ENCODE assay signal across 18 cellular contexts in genomic region chr2:59237311-59237710, GRCh38.
DNase-seq lines count a peak whose midpoint lies in the region; ATAC-seq and TF ChIP-seq lines count a peak whose summit lies in the region.
"Had no signal": no experiment of that assay in that cellular context is flagged by ENCODE, and none has a peak within 500 bp of the region (broad histone marks: within the 10 kb centered on the region; RNA-seq: fewer than 3 reads in every experiment).

No MANE protein-coding gene starts in this region.

- no peaks in the 10 kb centered on the region for H3K27me3 ChIP-seq in Caco-2 (replicated peaks; ENCODE audit: control insufficient read depth, insufficient read depth, low read length)

- peaks cover 4% of the 10 kb centered on the region for H3K27me3 Mint-ChIP-seq in Caco-2 (ENCODE audit: insufficient read depth, unreplicated experiment)

- BruUV-seq in Caco-2 (replicated peaks; lab: Mats Ljungman, UMichigan) = no TSS peak

- no peaks in the 10 kb centered on the region for H3K36me3 Mint-ChIP-seq in Caco-2 (ENCODE audit: insufficient read depth, unreplicated experiment)
- H3K36me3 Mint-ChIP-seq: CD14-positive monocyte had no signal

- H3K9me3 ChIP-seq in Caco-2 = no peaks in the 10 kb centered on the region
- H3K9me3 ChIP-seq: SJCRH30 had no signal

- no peak overlapping the region for H3K27ac Mint-ChIP-seq in Caco-2 (ENCODE audit: unreplicated experiment)
- H3K27ac Mint-ChIP-seq: CD14-positive monocyte had no signal

- POLR2A ChIA-PET in Caco-2 (lab: Charles Lee) = no interaction called here

- ATAC-seq in HG02623 (IDR thresholded peaks at IDR 0.05; ENCODE audit: unreplicated experiment) = no peak

- TF ChIP-seq CTCF in NB4 (IDR thresholded peaks at IDR 0.05; ENCODE audit: low read depth, low read length) = no peak
- no peak for TF ChIP-seq CTCF in Caco-2 (IDR thresholded peaks at IDR 0.05; ENCODE audit: insufficient read depth in 1 of 2, low read depth in 1 of 2, low read length in 1 of 2, severe bottlenecking in 1 of 2, unreplicated experiment in 1 of 2)

- no peak overlapping the region for H3K4me3 Mint-ChIP-seq in Caco-2 (ENCODE audit: unreplicated experiment)
- H3K4me3 Mint-ChIP-seq: CD14-positive monocyte, H9 had no signal

- H3K36me3 ChIP-seq in Caco-2 (ENCODE audit: control insufficient read depth, insufficient read depth, low read length) = no peaks in the 10 kb centered on the region
- H3K36me3 ChIP-seq: SJCRH30 had no signal

- intact Hi-C loops in Caco-2 (cut with micrococcal nuclease; ENCODE audit: unreplicated experiment) = no loop called here

- H3K4me1 ChIP-seq in Caco-2 = no peaks in the 10 kb centered on the region
- H3K4me1 ChIP-seq: SJCRH30 had no signal

- H3K4me1 Mint-ChIP-seq in Caco-2 (ENCODE audit: low read depth, unreplicated experiment) = no peaks in the 10 kb centered on the region

- DNase-seq in NCI-H82 (lab: John Stamatoyannopoulos, UW) = peak; percentile 39
- no peak for DNase-seq in NCI-H82 treated with DMSO at 0.1 percent for 48 hours (lab: John Stamatoyannopoulos, UW; ENCODE audit: unreplicated experiment)
- DNase-seq in NB4 (ENCODE audit: low read depth) = peak; percentile 1
- peak; percentile 6 for DNase-seq in amniotic epithelial cell (ENCODE audit: low read depth)
- no peak for DNase-seq in stimulated activated CD4-positive, alpha-beta T cell treated with anti-CD3 and anti-CD28 coated beads, Interleukin-4, amount 100 ng/mL, for 1 hour
- DNase-seq in activated effector memory CD4-positive, alpha-beta T cell treated with anti-CD3 and anti-CD28 coated beads, Interleukin-2, amount 50 U/mL, for 16 hours = no peak
- no peak for DNase-seq in Caco-2
- DNase-seq: 8988T, H9, NCI-H1048, NCI-H1436 treated with DMSO at 0.1 percent for 48 hours, NCI-H2029 treated with DMSO at 0.1 percent for 48 hours, NCI-H524, T-helper 2 cell had no signal

- no peak for TF ChIP-seq POLR2A in NB4 (IDR thresholded peaks at IDR 0.05; ENCODE audit: extremely low read depth, insufficient read length)

- H3K4me3 ChIP-seq in NB4 (ENCODE audit: low read depth, low read length) = no peak overlapping the region
- no peak overlapping the region for H3K4me3 ChIP-seq in Caco-2 (ENCODE audit: low read depth, low read length)
- H3K4me3 ChIP-seq: PC-9, SJCRH30 had no signal

- H3K9me3 Mint-ChIP-seq in Caco-2 (ENCODE audit: unreplicated experiment) = no peaks in the 10 kb centered on the region
- H3K9me3 Mint-ChIP-seq: H9 had no signal

- CTCF ChIA-PET in Caco-2 (lab: Charles Lee) = no interaction called here

Comparison
In these comparisons a context has a peak if more than half of its experiments do, and no peak if none do; other contexts are left out.
1. DNase-seq: peak in NCI-H82 (single experiment), NB4 (single experiment) and amniotic epithelial cell (single experiment); none in NCI-H82 treated with DMSO at 0.1 percent for 48 hours (single experiment), stimulated activated CD4-positive, alpha-beta T cell treated with anti-CD3 and anti-CD28 coated beads, Interleukin-4, amount 100 ng/mL, for 1 hour (single experiment), activated effector memory CD4-positive, alpha-beta T cell treated with anti-CD3 and anti-CD28 coated beads, Interleukin-2, amount 50 U/mL, for 16 hours (single experiment) and Caco-2 (0 of 2).